Comparison of ENCODE assay signal across 30 cellular contexts in genomic region chr2:43764086-43764710, GRCh38. TPM values are rescaled to one million over a fixed set of nuclear protein-coding genes. Genes with fewer than 3 reads are reported as not detected.
DNase-seq lines count a peak whose midpoint lies in the region; FAIRE-seq and TF ChIP-seq lines count a peak whose summit lies in the region.
"Had no signal": no experiment of that assay in that cellular context is flagged by ENCODE, and none has a peak within 500 bp of the region (broad histone marks: within the 10 kb centered on the region; RNA-seq: fewer than 3 reads in every experiment).

No MANE protein-coding gene starts in this region.

- H2AK5ac ChIP-seq in neuronal stem cell (ENCODE audit: low read depth, low read length) = no peak overlapping the region

- H2AFZ ChIP-seq in neuronal stem cell (ENCODE audit: low read length) = no peak overlapping the region

- intact Hi-C loops in vagina (cut with DNase I) = no loop called here

- peaks cover 1% of the 10 kb centered on the region for H3K79me1 ChIP-seq in neuronal stem cell (ENCODE audit: low read depth, low read length)

- TF ChIP-seq CTCF in fibroblast of villous mesenchyme (IDR thresholded peaks at IDR 0.05; ENCODE audit: insufficient read depth, low read depth, low read length) (no peak), vagina (IDR thresholded peaks at IDR 0.05) (no peak)

- H3K27me3 ChIP-seq in vagina (no peaks in the 10 kb centered on the region), neuronal stem cell (ENCODE audit: control insufficient read depth in 3 of 3, insufficient read depth in 3 of 3, low read depth in 1 of 3, low read length in 3 of 3) (no peaks in the 10 kb centered on the region)
- H3K27me3 ChIP-seq: gastrocnemius medialis, ovary, Peyer's patch, SJSA1 had no signal

- peak; percentile 35 for DNase-seq in GM04504 (ENCODE audit: low read depth)
- no peak for DNase-seq in RCC 7860 (ENCODE audit: low spot score)
- DNase-seq in fibroblast of villous mesenchyme (ENCODE audit: low read depth) = peak; percentile 80
- DNase-seq in vagina (ENCODE audit: extremely low spot score in 2 of 2) = no peak
- DNase-seq in islet precursor cell = no peak
- no peak for DNase-seq in neuronal stem cell (ENCODE audit: low spot score)
- no peak for DNase-seq in amygdala (lab: John Stamatoyannopoulos, UW)
- DNase-seq: activated CD4-positive, alpha-beta T cell treated with anti-CD3 and anti-CD28 coated beads for 4 hours; activated CD8-positive, alpha-beta memory T cell treated with anti-CD3 and anti-CD28 coated beads for 24 hours; activated naive CD4-positive, alpha-beta T cell treated with anti-CD3 and anti-CD28 coated beads, Interleukin-2, amount 10 ng/mL, durations not matched to agents 7 days and 5 days; activated T-cell treated with anti-CD3 and anti-CD28 coated beads, Interleukin-2, amount 50 U/mL, for 1 hour; AML-193; aorta; caudate nucleus; CD8-positive, alpha-beta memory T cell; DMS53; gastrocnemius medialis; KBM-7; midbrain; MM.1S; NCI-H1417 treated with DMSO at 0.1 percent for 48 hours; NCI-H524; ovary; Peyer's patch; retina; stimulated activated CD4-positive, alpha-beta T cell treated with anti-CD3 and anti-CD28 coated beads, Interleukin-2, amount 100 ng/mL, for 48 hours had no signal

- no peak overlapping the region for H3K14ac ChIP-seq in neuronal stem cell (ENCODE audit: low read length)

- H3K9ac ChIP-seq in neuronal stem cell (ENCODE audit: low read depth, low read length, poor library complexity) = no peak overlapping the region

- no peak overlapping the region for H2BK5ac ChIP-seq in neuronal stem cell (ENCODE audit: low read length)

- H3K9me3 ChIP-seq in vagina (no peaks in the 10 kb centered on the region), neuronal stem cell (replicated peaks in 1 of 2; ENCODE audit: control insufficient read depth in 2 of 2, insufficient read depth in 1 of 2, low read depth in 1 of 2, low read length in 2 of 2) (no peaks in the 10 kb centered on the region)
- H3K9me3 ChIP-seq: gastrocnemius medialis, ovary, Peyer's patch, SJSA1 had no signal

- no CpG with 5 or more reads among the region's 1 CpG for WGBS in neuronal stem cell (ENCODE audit: extremely low coverage in 2 of 2, insufficient read length in 2 of 2, insufficient replicate concordance in 1 of 2), 2 donors

- no peak overlapping the region for H2BK120ac ChIP-seq in neuronal stem cell (ENCODE audit: low read depth, low read length)

- H3K4me1 ChIP-seq in vagina (peaks cover 16% of the 10 kb centered on the region), neuronal stem cell (ENCODE audit: control insufficient read depth in 2 of 2, insufficient read depth in 1 of 2, low read depth in 1 of 2, low read length in 2 of 2) (no peaks in the 10 kb centered on the region)
- H3K4me1 ChIP-seq: gastrocnemius medialis had no signal

- peak; percentile 27 for FAIRE-seq in RCC 7860 (lab: Jason Lieb, UNC)
- FAIRE-seq: endothelial cell of umbilical vein, GM12891, H1 had no signal

- no peak overlapping the region for H2BK15ac ChIP-seq in neuronal stem cell (ENCODE audit: low read length)

- H3K18ac ChIP-seq in neuronal stem cell (ENCODE audit: low read length) = no peak overlapping the region

- no peak overlapping the region for H3K4me3 ChIP-seq in fibroblast of villous mesenchyme (ENCODE audit: low read depth, low read length)
- no peak overlapping the region for H3K4me3 ChIP-seq in vagina
- H3K4me3 ChIP-seq in neuronal stem cell (ENCODE audit: low read length in 2 of 2) = no peak overlapping the region
- H3K4me3 ChIP-seq: gastrocnemius medialis, ovary, Peyer's patch, SJSA1 had no signal

- H3K27ac ChIP-seq in vagina (peak overlapping the region; percentile 69), neuronal stem cell (replicated peaks; ENCODE audit: low read length) (no peak overlapping the region)
- H3K27ac ChIP-seq: gastrocnemius medialis, SJSA1 had no signal

- H4K8ac ChIP-seq in neuronal stem cell (ENCODE audit: low read depth, low read length) = no peak overlapping the region

- no peak overlapping the region for H2BK12ac ChIP-seq in neuronal stem cell (ENCODE audit: low read length)

- no peak overlapping the region for H3K4me2 ChIP-seq in neuronal stem cell (ENCODE audit: insufficient read depth, low read length, poor library complexity, severe bottlenecking)

- no peak for TF ChIP-seq POLR2A in vagina (IDR thresholded peaks at IDR 0.05)

- H3K36me3 ChIP-seq in vagina (no peaks in the 10 kb centered on the region), neuronal stem cell (replicated peaks in 1 of 2; ENCODE audit: control insufficient read depth in 2 of 2, insufficient read depth in 2 of 2, low read length in 2 of 2) (no peaks in the 10 kb centered on the region)
- H3K36me3 ChIP-seq: gastrocnemius medialis, ovary, Peyer's patch had no signal

- no peak overlapping the region for H4K91ac ChIP-seq in neuronal stem cell (ENCODE audit: low read depth, low read length, poor library complexity)

- no peak overlapping the region for H3K23ac ChIP-seq in neuronal stem cell (ENCODE audit: low read depth, low read length, poor library complexity)

- H3K4ac ChIP-seq in neuronal stem cell (ENCODE audit: low read length) = no peak overlapping the region

RNA-seq across cellular contexts. Expression of gene DYNC2LI1, which starts 9.6 kb away (rescaled TPM):
- total RNA-seq in fibroblast of villous mesenchyme (17.4 and 28.9 TPM in 2 replicates), vagina (29.7 TPM)
- 33.4 TPM for polyA plus RNA-seq in neuronal stem cell (2013, experiment 1 of 2)
- 32.4 TPM for polyA plus RNA-seq in neuronal stem cell (2013, experiment 2 of 2)

Comparison
In these comparisons a context has a peak if more than half of its experiments do, and no peak if none do; other contexts are left out.
1. DNase-seq: peak in GM04504 (single experiment) and fibroblast of villous mesenchyme (single experiment); none in RCC 7860 (single experiment), vagina (0 of 2), islet precursor cell (single experiment), neuronal stem cell (single experiment) and amygdala (0 of 56).